ENCODE assay signal across 8 cellular contexts in genomic region chr17:48052956-48053757, GRCh38. TPM values are rescaled to one million over a fixed set of nuclear protein-coding genes. Genes with fewer than 3 reads are reported as not detected.
DNase-seq lines count a peak whose midpoint lies in the region; ATAC-seq and TF ChIP-seq lines count a peak whose summit lies in the region.

No MANE protein-coding gene starts in this region.

- peak in 2 of 9 donors; percentile 19 to 32 for TF ChIP-seq CTCF in heart right ventricle (IDR thresholded peaks at IDR 0.05)

- H3K27me3 Mint-ChIP-seq in activated naive CD8-positive, alpha-beta T cell treated with anti-CD3 and anti-CD28 coated beads, Interleukin-2, amount 10 ng/mL, durations not matched to agents 7 days and 5 days, result no peaks in the 10 kb centered on the region

- H3K4me3 ChIP-seq in heart right ventricle, result peak overlapping the region; percentile 22 to 89 (median 68)

- 9 to 10% methylated on average over 5 of the region's 5 CpGs for WGBS in heart right ventricle, 2 donors

- H3K36me3 ChIP-seq in heart right ventricle, result peaks cover 0 to 74% (median 36%) of the 10 kb centered on the region in 9 donors

- intact Hi-C loops in heart right ventricle (cut with DNase I), result loop anchor here in 2 of 10 donors (2.0 kb wide), 2 partner anchors 22 to 54 kb away; partner anchors contain the start of gene SNX11 (in 1 of the 2)

- peak; percentile 74 for DNase-seq in D341Med (ENCODE audit: low spot score)
- peak; percentile 85 to 95 for DNase-seq in NCI-H2081 (lab: John Stamatoyannopoulos, UW)
- DNase-seq in activated naive CD8-positive, alpha-beta T cell treated with anti-CD3 and anti-CD28 coated beads, Interleukin-2, amount 10 ng/mL, durations not matched to agents 7 days and 5 days, result no peak
- peak; percentile 82 to 91 for DNase-seq in heart right ventricle
- peak; percentile 72 for DNase-seq in renal cortical epithelial cell (ENCODE audit: low read depth)
- no peak for DNase-seq in stimulated activated CD8-positive, alpha-beta memory T cell treated with anti-CD3 and anti-CD28 coated beads, Interleukin-4, amount 100 ng/mL, for 48 hours
- no peak for DNase-seq in SW 1271 (lab: John Stamatoyannopoulos, UW)
- no peak for DNase-seq in AG20443 (ENCODE audit: low spot score)

- H3K27ac Mint-ChIP-seq in activated naive CD8-positive, alpha-beta T cell treated with anti-CD3 and anti-CD28 coated beads, Interleukin-2, amount 10 ng/mL, durations not matched to agents 7 days and 5 days, result peak overlapping the region; percentile 66

- H3K9me3 ChIP-seq in heart right ventricle, result no peaks in the 10 kb centered on the region

- peaks cover 34% of the 10 kb centered on the region for H3K36me3 Mint-ChIP-seq in activated naive CD8-positive, alpha-beta T cell treated with anti-CD3 and anti-CD28 coated beads, Interleukin-2, amount 10 ng/mL, durations not matched to agents 7 days and 5 days

- no peak for ATAC-seq in activated naive CD8-positive, alpha-beta T cell treated with anti-CD3 and anti-CD28 coated beads, Interleukin-2, amount 10 ng/mL, durations not matched to agents 7 days and 5 days (ENCODE audit: low read depth)
- peak; percentile 22 to 78 (median 60) for ATAC-seq in heart right ventricle

- peaks cover 47 to 91% (median 77%) of the 10 kb centered on the region in 9 donors for H3K4me1 ChIP-seq in heart right ventricle

- peak overlapping the region; percentile 92 to 99 (median 98) for H3K27ac ChIP-seq in heart right ventricle

- POLR2A ChIA-PET in activated naive CD8-positive, alpha-beta T cell treated with anti-CD3 and anti-CD28 coated beads, Interleukin-2, amount 10 ng/mL, durations not matched to agents 7 days and 5 days (lab: Charles Lee), result no interaction called here

- peak overlapping the region; percentile 51 for H3K4me3 Mint-ChIP-seq in activated naive CD8-positive, alpha-beta T cell treated with anti-CD3 and anti-CD28 coated beads, Interleukin-2, amount 10 ng/mL, durations not matched to agents 7 days and 5 days

- H3K27me3 ChIP-seq in heart right ventricle, result no peaks in the 10 kb centered on the region

- H3K9me3 Mint-ChIP-seq in activated naive CD8-positive, alpha-beta T cell treated with anti-CD3 and anti-CD28 coated beads, Interleukin-2, amount 10 ng/mL, durations not matched to agents 7 days and 5 days, result no peaks in the 10 kb centered on the region

- peaks cover 54% of the 10 kb centered on the region for H3K4me1 Mint-ChIP-seq in activated naive CD8-positive, alpha-beta T cell treated with anti-CD3 and anti-CD28 coated beads, Interleukin-2, amount 10 ng/mL, durations not matched to agents 7 days and 5 days

RNA-seq across cellular contexts. Expression of gene NFE2L1, which starts 5.0 kb away (rescaled TPM):
- total RNA-seq in activated naive CD8-positive, alpha-beta T cell treated with anti-CD3 and anti-CD28 coated beads, Interleukin-2, amount 10 ng/mL, durations not matched to agents 7 days and 5 days, result 10 to 100 TPM; 62.2 to 63.1 TPM
- total RNA-seq in heart right ventricle (1,000 to 10,000 TPM in 1 of 10 donors, 100 to 1,000 TPM in 9; 443 to 1,033 (median 704) TPM), renal cortical epithelial cell (75.0 and 267 TPM in 2 replicates)
- polyA plus RNA-seq in heart right ventricle, result 100 to 1,000 TPM; 108 to 251 TPM

RNA-seq across cellular contexts. Expression of gene COPZ2, which starts 15.6 kb away (rescaled TPM):
- total RNA-seq in activated naive CD8-positive, alpha-beta T cell treated with anti-CD3 and anti-CD28 coated beads, Interleukin-2, amount 10 ng/mL, durations not matched to agents 7 days and 5 days, result 1 to 10 TPM; 6.1 to 8.8 TPM
- 10 to 100 TPM; 45.3 to 67.3 (median 60.7) TPM for total RNA-seq in heart right ventricle
- 10 to 100 TPM; 17.5 to 54.1 TPM for polyA plus RNA-seq in heart right ventricle
- 6.8 and 8.0 TPM in 2 replicates for total RNA-seq in renal cortical epithelial cell

RNA-seq across cellular contexts. Expression of gene CBX1, which starts 48.1 kb away (rescaled TPM):
- 10 to 100 TPM; 55.1 to 56.0 TPM for total RNA-seq in activated naive CD8-positive, alpha-beta T cell treated with anti-CD3 and anti-CD28 coated beads, Interleukin-2, amount 10 ng/mL, durations not matched to agents 7 days and 5 days
- total RNA-seq in heart right ventricle (10 to 100 TPM; 30.3 to 40.8 (median 35.9) TPM), renal cortical epithelial cell (68.9 and 88.3 TPM in 2 replicates)
- 10 to 100 TPM; 19.8 to 38.8 TPM for polyA plus RNA-seq in heart right ventricle

RNA-seq across cellular contexts. Expression of gene SNX11, which starts 54.4 kb away (rescaled TPM):
- total RNA-seq in activated naive CD8-positive, alpha-beta T cell treated with anti-CD3 and anti-CD28 coated beads, Interleukin-2, amount 10 ng/mL, durations not matched to agents 7 days and 5 days, result 10 to 100 TPM; 31.3 to 36.8 TPM
- 10 to 100 TPM in 9 of 10 donors, 1 to 10 TPM in 1; 7.2 to 17.0 (median 12.3) TPM for total RNA-seq in heart right ventricle
- 10 to 100 TPM in 1 of 2 donors, 1 to 10 TPM in 1; 7.1 to 17.1 TPM for polyA plus RNA-seq in heart right ventricle
- 16.1 and 25.0 TPM in 2 replicates for total RNA-seq in renal cortical epithelial cell

Comparison
In these comparisons a context has a peak if more than half of its experiments do, and no peak if none do; other contexts are left out.
1. DNase-seq: peak in D341Med (single experiment), NCI-H2081 (2 of 2), heart right ventricle (2 of 2) and renal cortical epithelial cell (single experiment); none in activated naive CD8-positive, alpha-beta T cell treated with anti-CD3 and anti-CD28 coated beads, Interleukin-2, amount 10 ng/mL, durations not matched to agents 7 days and 5 days (single experiment), stimulated activated CD8-positive, alpha-beta memory T cell treated with anti-CD3 and anti-CD28 coated beads, Interleukin-4, amount 100 ng/mL, for 48 hours (single experiment), SW 1271 (0 of 2) and AG20443 (single experiment).